9 cellular contexts compared by ENCODE assay signal in the genomic region with DNA sequence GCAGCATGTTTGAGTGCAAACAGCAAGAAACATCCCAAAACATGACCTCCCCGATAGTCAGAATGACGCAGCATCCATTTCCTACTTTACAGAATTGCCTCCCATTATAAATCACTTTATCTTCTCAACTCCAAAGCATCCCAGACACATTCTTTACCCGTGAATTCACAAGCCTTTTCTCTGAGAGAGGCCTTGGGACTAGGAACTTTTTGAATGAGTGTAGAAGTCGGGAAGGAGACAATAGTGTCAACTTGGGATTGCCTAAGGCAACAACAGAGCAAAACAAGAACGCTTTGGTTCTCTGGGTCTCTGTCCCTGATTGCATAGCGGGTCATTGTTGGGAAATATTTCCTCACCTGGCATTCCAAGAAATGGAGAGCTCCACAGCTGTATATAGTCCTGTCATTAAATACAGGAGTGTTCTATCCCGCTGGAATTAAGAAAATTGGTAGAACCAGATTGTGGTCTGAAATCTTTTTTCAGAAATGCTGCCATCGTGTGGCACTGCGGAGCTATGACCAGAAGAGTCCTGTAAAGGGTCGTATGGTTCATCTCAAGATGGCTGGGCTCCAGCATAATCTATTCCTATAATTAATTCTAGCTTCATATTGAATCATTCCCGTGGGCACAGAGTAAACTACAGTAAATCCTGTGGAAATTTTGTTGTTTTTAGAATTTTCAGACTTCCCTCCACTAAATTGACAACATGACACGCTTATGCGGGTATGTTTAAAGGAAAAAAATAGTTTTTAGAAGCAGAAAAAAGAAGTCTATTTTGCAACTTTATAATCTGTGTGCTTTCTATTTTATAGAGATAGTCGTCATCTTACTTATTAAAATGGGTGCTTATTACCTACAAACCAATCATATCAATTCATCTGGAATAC. TPM values are rescaled to one million over a fixed set of nuclear protein-coding genes. Genes with fewer than 3 reads are reported as not detected.
DNase-seq lines count a peak whose midpoint lies in the region; ATAC-seq and TF ChIP-seq lines count a peak whose summit lies in the region.
"Had no signal": no experiment of that assay in that cellular context is flagged by ENCODE, and none has a peak within 500 bp of the region (broad histone marks: within the 10 kb centered on the region; RNA-seq: fewer than 3 reads in every experiment).

No MANE protein-coding gene starts in this region.

- H3K4me2 ChIP-seq in parathyroid adenoma (ENCODE audit: low read length) = no peak overlapping the region

- peak; percentile 55 for ATAC-seq in GM19463 (IDR thresholded peaks at IDR 0.05; ENCODE audit: unreplicated experiment)
- ATAC-seq in HG03565 (IDR thresholded peaks at IDR 0.05; ENCODE audit: unreplicated experiment) = peak; percentile 87
- no peak for ATAC-seq in GM18873 (IDR thresholded peaks at IDR 0.05; ENCODE audit: low FRiP score, unreplicated experiment)

- H3K27me3 ChIP-seq in cardiac muscle cell (no peaks in the 10 kb centered on the region), parathyroid adenoma (ENCODE audit: control insufficient read depth, insufficient read depth, low read length) (no peaks in the 10 kb centered on the region)

- H3K27me3 Mint-ChIP-seq in activated naive CD8-positive, alpha-beta T cell treated with anti-CD3 and anti-CD28 coated beads for 36 hours = peaks cover 58% of the 10 kb centered on the region

- H3K9me3 Mint-ChIP-seq in activated naive CD8-positive, alpha-beta T cell treated with anti-CD3 and anti-CD28 coated beads for 36 hours = no peaks in the 10 kb centered on the region

- H2AFZ ChIP-seq in parathyroid adenoma = no peak overlapping the region

- H3K4me1 ChIP-seq in cardiac muscle cell (ENCODE audit: low read depth) = no peaks in the 10 kb centered on the region
- H3K4me1 ChIP-seq in parathyroid adenoma = no peaks in the 10 kb centered on the region

- H3K27ac Mint-ChIP-seq in activated naive CD8-positive, alpha-beta T cell treated with anti-CD3 and anti-CD28 coated beads for 36 hours = no peak overlapping the region
- H3K27ac Mint-ChIP-seq: activated naive CD8-positive, alpha-beta T cell had no signal

- TF ChIP-seq CTCF in cardiac muscle cell (IDR thresholded peaks at IDR 0.05; ENCODE audit: low read depth, low read length) = peak; percentile 80
- peak; percentile 53 for TF ChIP-seq CTCF in parathyroid adenoma (IDR thresholded peaks at IDR 0.05)

- no peak overlapping the region for H3K9ac ChIP-seq in parathyroid adenoma

- no peaks in the 10 kb centered on the region for H3K36me3 Mint-ChIP-seq in activated naive CD8-positive, alpha-beta T cell treated with anti-CD3 and anti-CD28 coated beads for 36 hours
- H3K36me3 Mint-ChIP-seq: activated naive CD8-positive, alpha-beta T cell had no signal

- H3K4me3 ChIP-seq in cardiac muscle cell (no peak overlapping the region), parathyroid adenoma (ENCODE audit: low read depth, low read length) (no peak overlapping the region)

- H3K4me3 Mint-ChIP-seq in activated naive CD8-positive, alpha-beta T cell treated with anti-CD3 and anti-CD28 coated beads for 36 hours = no peak overlapping the region
- H3K4me3 Mint-ChIP-seq: activated naive CD8-positive, alpha-beta T cell had no signal

- peaks cover 13% of the 10 kb centered on the region for H3K4me1 Mint-ChIP-seq in activated naive CD8-positive, alpha-beta T cell treated with anti-CD3 and anti-CD28 coated beads for 36 hours

- no peak overlapping the region for H3K27ac ChIP-seq in cardiac muscle cell
- H3K27ac ChIP-seq in parathyroid adenoma = no peak overlapping the region

- H3K79me2 ChIP-seq in parathyroid adenoma = no peaks in the 10 kb centered on the region

- H3K9me3 ChIP-seq in cardiac muscle cell (ENCODE audit: low read depth) (no peaks in the 10 kb centered on the region), parathyroid adenoma (ENCODE audit: control insufficient read depth, low read length) (no peaks in the 10 kb centered on the region)

- DNase-seq in DMS114 treated with DMSO at 0.1 percent for 48 hours (lab: John Stamatoyannopoulos, UW; ENCODE audit: unreplicated experiment) (peak; percentile 17), NOMO-1 treated with dmso at 0.1 percent for 144 hours (lab: John Stamatoyannopoulos, UW; ENCODE audit: unreplicated experiment) (peak; percentile 3), cardiac muscle cell (ENCODE audit: low read depth in 1 of 2, low spot score in 1 of 2) (peak; percentile 65 to 69)
- DNase-seq in activated naive CD8-positive, alpha-beta T cell treated with anti-CD3 and anti-CD28 coated beads for 36 hours = peak; percentile 14

- H3K36me3 ChIP-seq in cardiac muscle cell (no peaks in the 10 kb centered on the region), parathyroid adenoma (ENCODE audit: control insufficient read depth, insufficient read depth, low read length) (no peaks in the 10 kb centered on the region)

RNA-seq across cellular contexts. Expression of gene SPP1, which starts 2.0 kb away (rescaled TPM):
- total RNA-seq in activated naive CD8-positive, alpha-beta T cell treated with anti-CD3 and anti-CD28 coated beads for 36 hours = under 1 TPM in 1 of 2 experiments, not detected in 1; 0.32 TPM
- 0.12 and 0.25 TPM in 2 replicates for total RNA-seq in cardiac muscle cell
- 0.54 TPM in 1 of 2 replicates, not detected in the other for polyA plus RNA-seq in cardiac muscle cell

RNA-seq across cellular contexts. Expression of gene PKD2, which starts 33.9 kb away (rescaled TPM):
- 1 to 10 TPM; 4.4 to 5.2 TPM for total RNA-seq in activated naive CD8-positive, alpha-beta T cell treated with anti-CD3 and anti-CD28 coated beads for 36 hours
- total RNA-seq in cardiac muscle cell = 27.1 and 31.1 TPM in 2 replicates
- polyA plus RNA-seq in cardiac muscle cell = 16.3 and 19.2 TPM in 2 replicates

Comparison
In these comparisons a context has a peak if more than half of its experiments do, and no peak if none do; other contexts are left out.
1. DNase-seq: peak in every context shown above with its lines; median percentile 67 in cardiac muscle cell; 17 in DMS114 treated with DMSO at 0.1 percent for 48 hours; 14 in activated naive CD8-positive, alpha-beta T cell treated with anti-CD3 and anti-CD28 coated beads for 36 hours; 3 in NOMO-1 treated with dmso at 0.1 percent for 144 hours.